In genomic region chr11:67420646-67421420, GRCh38 we compare ENCODE assay signal across 8 cellular contexts. TPM values are rescaled to one million over a fixed set of nuclear protein-coding genes. Genes with fewer than 3 reads are reported as not detected.
A peak's percentile ranks its signal among the peaks of the same experiment; 100 is the strongest.
DNase-seq lines count a peak whose midpoint lies in the region; ATAC-seq, FAIRE-seq and TF ChIP-seq lines count a peak whose summit lies in the region.

No MANE protein-coding gene starts in this region.

- intact Hi-C loops in left ventricle myocardium superior (cut with micrococcal nuclease): no loop called here

- FAIRE-seq in GM12891 (lab: Jason Lieb, UNC) (peak; percentile 98), urothelium cell line (lab: Jason Lieb, UNC) (peak; percentile 81)

- DNase-seq in GM12891 (ENCODE audit: insufficient read length, low spot score): peak; percentile 99
- DNase-seq in NCI-H1694 (lab: John Stamatoyannopoulos, UW): peak; percentile 63
- DNase-seq in T-helper 1 cell: peak; percentile 93 to 99 (median 97)
- peak; percentile 70 for DNase-seq in amniotic stem cell (lab: John Stamatoyannopoulos, UW)
- peak; percentile 99 for DNase-seq in left ventricle myocardium superior
- peak; percentile 57 for DNase-seq in pulmonary artery endothelial cell (ENCODE audit: low read depth, low spot score)
- DNase-seq in urothelium cell line (ENCODE audit: low spot score): peak; percentile 98

- TF ChIP-seq POLR2A in GM12891 (IDR thresholded peaks at IDR 0.05; ENCODE audit: low read depth, low read length): no peak

- ATAC-seq in HG02852 (IDR thresholded peaks at IDR 0.05; ENCODE audit: unreplicated experiment) (peak; percentile 88), left ventricle myocardium superior (peak; percentile 90)

TF ChIP-seq in GM12891, 5 proteins besides CTCF, POLR2A, EP300 and RAD21:
- no peak for TF ChIP-seq POU2F2 (IDR thresholded peaks at IDR 0.05; ENCODE audit: low read depth, low read length)
- TF ChIP-seq SPI1 (IDR thresholded peaks at IDR 0.05; ENCODE audit: low read depth, low read length): no peak
- TF ChIP-seq PAX5 (IDR thresholded peaks at IDR 0.05; ENCODE audit: insufficient read depth, low read length, severe bottlenecking): peak; percentile 16
- TF ChIP-seq TAF1 (IDR thresholded peaks at IDR 0.05; ENCODE audit: low read depth, low read length): no peak
- no peak for TF ChIP-seq POLR2AphosphoS5 (IDR thresholded peaks at IDR 0.05; ENCODE audit: low read depth, low read length)
TF ChIP-seq in GM12891: peak in this region for 1.

RNA-seq across cellular contexts. Expression of gene CARNS1, which starts 5.4 kb away (rescaled TPM):
- 0.23 TPM for polyA plus RNA-seq in GM12891 (2012; ENCODE audit: low read depth, missing spikeins)
- total RNA-seq in left ventricle myocardium superior (18.0 TPM), pulmonary artery endothelial cell (0.07 TPM in 1 of 2 replicates, not detected in the other)

RNA-seq across cellular contexts. Expression of gene RPS6KB2, which starts 7.5 kb away (rescaled TPM):
- polyA plus RNA-seq in GM12891 (2012; ENCODE audit: low read depth, missing spikeins): 38.0 TPM
- total RNA-seq in left ventricle myocardium superior (25.1 TPM), pulmonary artery endothelial cell (46.2 and 54.3 TPM in 2 replicates)

RNA-seq across cellular contexts. Expression of gene PTPRCAP, which starts 16.6 kb away (rescaled TPM):
- 179 TPM for polyA plus RNA-seq in GM12891 (2012; ENCODE audit: low read depth, missing spikeins)
- total RNA-seq in left ventricle myocardium superior: 2.0 TPM
- 0.14 and 0.40 TPM in 2 replicates for total RNA-seq in pulmonary artery endothelial cell

RNA-seq across cellular contexts. Expression of gene TBC1D10C, which starts 16.9 kb away (rescaled TPM):
- polyA plus RNA-seq in GM12891 (2012; ENCODE audit: low read depth, missing spikeins): 37.0 TPM
- total RNA-seq in left ventricle myocardium superior: 0.87 TPM
- total RNA-seq in pulmonary artery endothelial cell: not detected in 2 replicates

RNA-seq across cellular contexts. Expression of gene PPP1CA, which starts 19.2 kb away (rescaled TPM):
- polyA plus RNA-seq in GM12891 (2012; ENCODE audit: low read depth, missing spikeins): 202 TPM
- 106 TPM for total RNA-seq in left ventricle myocardium superior
- 239 and 250 TPM in 2 replicates for total RNA-seq in pulmonary artery endothelial cell

Comparison
In these comparisons a context has a peak if more than half of its experiments do, and no peak if none do; other contexts are left out.
1. Peak in every context shown above with its lines: DNase-seq and ATAC-seq.
2. RNA of gene CARNS1, which starts 5.4 kb away (total RNA-seq): 18.0 TPM in left ventricle myocardium superior (single experiment); 0.07 TPM in pulmonary artery endothelial cell; every median in the first group is over 10 times any median in the second.